In the genomic region with DNA sequence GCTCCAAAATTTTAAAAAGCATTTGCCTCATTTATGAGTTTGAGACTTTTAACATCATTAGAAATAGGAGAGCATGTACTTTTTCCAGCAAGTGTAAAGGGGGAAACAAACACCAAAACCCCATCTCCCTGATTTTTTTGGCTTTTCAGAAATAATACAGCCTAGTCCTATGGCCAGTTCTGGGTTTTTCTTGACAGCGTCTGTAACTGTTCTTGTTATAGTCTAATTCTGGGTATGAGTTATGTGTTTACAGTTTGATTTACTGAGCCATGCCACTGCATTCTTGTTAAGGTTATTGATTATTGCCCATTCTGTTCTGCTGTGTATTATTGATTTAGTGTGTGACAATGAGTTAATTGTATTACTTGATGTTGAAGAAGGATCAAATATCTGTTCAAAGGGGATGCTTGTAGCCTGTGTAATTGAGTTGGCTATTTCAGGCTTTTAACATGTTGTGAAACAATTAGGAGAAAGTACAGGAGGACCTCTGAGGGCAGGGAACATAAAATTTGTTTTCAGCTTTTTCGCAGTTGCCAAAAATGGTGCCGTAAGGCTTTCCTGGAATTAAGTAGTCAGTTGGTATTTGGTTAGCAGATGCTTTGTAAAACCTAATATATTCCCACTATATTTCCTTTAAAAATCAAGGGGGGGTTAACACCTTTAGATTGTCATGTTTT, we compare ENCODE assay signal across 10 cellular contexts. TPM values are rescaled to one million over a fixed set of nuclear protein-coding genes. Genes with fewer than 3 reads are reported as not detected.
DNase-seq lines count a peak whose midpoint lies in the region; ATAC-seq and TF ChIP-seq lines count a peak whose summit lies in the region.
"Had no signal": no experiment of that assay in that cellular context is flagged by ENCODE, and none has a peak within 500 bp of the region (broad histone marks: within the 10 kb centered on the region; RNA-seq: fewer than 3 reads in every experiment).

No MANE protein-coding gene starts in this region.

- H3K4me3 Mint-ChIP-seq in Calu3 (ENCODE audit: low read depth, unreplicated experiment) (no peak overlapping the region), osteocyte (ENCODE audit: unreplicated experiment) (no peak overlapping the region)

- WGBS in prostate gland: 78% methylated on average over 3 of the region's 3 CpGs

- H3K4me3 ChIP-seq in fibroblast of mammary gland (ENCODE audit: control insufficient read depth, low read depth, low read length): no peak overlapping the region
- H3K4me3 ChIP-seq in prostate gland: no peak overlapping the region

- H3K9me3 ChIP-seq in prostate gland: no peaks in the 10 kb centered on the region

- TF ChIP-seq CTCF in Calu3 (IDR thresholded peaks at IDR 0.05; ENCODE audit: unreplicated experiment): no peak
- TF ChIP-seq CTCF in fibroblast of mammary gland (conservative IDR thresholded peaks at IDR 0.05; ENCODE audit: control insufficient read depth, insufficient read depth, low read depth, low read length): no peak
- TF ChIP-seq CTCF in osteocyte (IDR thresholded peaks at IDR 0.05): no peak
- no peak for TF ChIP-seq CTCF in GM20000 (IDR thresholded peaks at IDR 0.05; ENCODE audit: extremely low read depth, missing control alignments)
- TF ChIP-seq CTCF in prostate gland (IDR thresholded peaks at IDR 0.05): no peak

- DNase-seq in Calu3: no peak
- DNase-seq in NCI-H69 (lab: John Stamatoyannopoulos, UW): peak; percentile 7
- DNase-seq in fibroblast of mammary gland (ENCODE audit: low read depth): peak; percentile 42
- DNase-seq in osteocyte (ENCODE audit: extremely low spot score, unreplicated experiment): no peak
- no peak for DNase-seq in GM20000 (ENCODE audit: low spot score)
- DNase-seq in left colon: no peak
- DNase-seq in prostate gland (ENCODE audit: low spot score): no peak
- DNase-seq: amygdala had no signal

- ATAC-seq in left colon: no peak
- ATAC-seq in GM21381 (IDR thresholded peaks at IDR 0.05; ENCODE audit: unreplicated experiment): no peak

- peaks cover 35% of the 10 kb centered on the region for H3K4me1 Mint-ChIP-seq in Calu3 (ENCODE audit: low read depth, unreplicated experiment)
- H3K4me1 Mint-ChIP-seq in osteocyte (ENCODE audit: unreplicated experiment): peaks cover 44% of the 10 kb centered on the region

- TF ChIP-seq POLR2A in prostate gland (IDR thresholded peaks at IDR 0.05): no peak

- no peaks in the 10 kb centered on the region for H3K9me3 Mint-ChIP-seq in Calu3 (ENCODE audit: low read depth, unreplicated experiment)
- H3K9me3 Mint-ChIP-seq in osteocyte (ENCODE audit: unreplicated experiment): no peaks in the 10 kb centered on the region

- no peaks in the 10 kb centered on the region for H3K4me1 ChIP-seq in prostate gland (replicated peaks)

- no peaks in the 10 kb centered on the region for H3K27me3 ChIP-seq in prostate gland (replicated peaks; ENCODE audit: insufficient read depth)

- intact Hi-C loops in Calu3 (cut with micrococcal nuclease; ENCODE audit: unreplicated experiment) (no loop called here), left colon (cut with DNase I, micrococcal nuclease) (no loop called here), prostate gland (cut with DNase I) (no loop called here)

- H3K27ac Mint-ChIP-seq in Calu3 (ENCODE audit: unreplicated experiment): peak overlapping the region; percentile 20
- peak overlapping the region; percentile 56 for H3K27ac Mint-ChIP-seq in osteocyte (ENCODE audit: unreplicated experiment)

- no TSS peak for BruUV-seq in Calu3 (replicated peaks; lab: Mats Ljungman, UMichigan)

- H3K27me3 Mint-ChIP-seq in Calu3 (ENCODE audit: unreplicated experiment): no peaks in the 10 kb centered on the region
- no peaks in the 10 kb centered on the region for H3K27me3 Mint-ChIP-seq in osteocyte (ENCODE audit: unreplicated experiment)

- CTCF ChIA-PET in Calu3 (lab: Charles Lee): interaction anchor here (0.6 to 1.0 kb wide), 4 partner anchors 10 to 1372 kb away, joined by 3 read pairs; no protein-coding TSS in a partner anchor

- no peaks in the 10 kb centered on the region for H3K36me3 ChIP-seq in prostate gland

- H3K27ac ChIP-seq in prostate gland: no peak overlapping the region
- H3K27ac ChIP-seq: epithelial cell of prostate had no signal

- H3K36me3 Mint-ChIP-seq in Calu3 (ENCODE audit: insufficient read depth, unreplicated experiment) (peaks cover 9% of the 10 kb centered on the region), osteocyte (ENCODE audit: unreplicated experiment) (peaks cover 14% of the 10 kb centered on the region)

RNA-seq across cellular contexts. Expression of a gene that starts 46.1 kb away (rescaled TPM):
- total RNA-seq in Calu3 (2022) (164 and 183 TPM in 2 replicates), osteocyte (159 and 166 TPM in 2 replicates), left colon (100 to 1,000 TPM; 154 to 183 TPM), prostate gland (100 to 1,000 TPM; 131 to 226 TPM)

Comparison
In these comparisons a context has a peak if more than half of its experiments do, and no peak if none do; other contexts are left out.
1. DNase-seq: peak in NCI-H69 (single experiment) and fibroblast of mammary gland (single experiment); none in Calu3 (single experiment), osteocyte (single experiment), GM20000 (single experiment), left colon (0 of 2) and prostate gland (single experiment).